10 cellular contexts compared by ENCODE assay signal in the genomic region with DNA sequence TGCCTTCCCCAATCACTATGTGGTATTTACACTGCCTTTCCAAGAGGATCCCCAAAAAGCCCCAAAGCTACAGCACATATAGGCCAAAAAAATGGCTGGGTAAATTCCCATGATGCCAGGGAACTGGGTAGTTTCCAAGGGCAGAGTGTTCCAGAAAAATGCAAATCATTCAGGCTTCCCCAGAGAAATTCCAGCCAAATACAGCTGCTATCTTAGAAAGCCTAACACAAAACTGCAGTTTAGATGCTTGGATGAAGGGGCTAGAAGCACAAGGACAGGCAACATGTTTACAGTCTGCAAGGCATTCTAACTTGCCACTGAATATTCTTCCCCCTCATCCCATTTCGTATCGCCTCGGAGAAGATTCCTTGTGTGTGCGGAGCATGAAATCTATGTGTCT. TPM values are rescaled to one million over a fixed set of nuclear protein-coding genes. Genes with fewer than 3 reads are reported as not detected.
DNase-seq lines count a peak whose midpoint lies in the region; ATAC-seq, FAIRE-seq and TF ChIP-seq lines count a peak whose summit lies in the region.
"Had no signal": no experiment of that assay in that cellular context is flagged by ENCODE, and none has a peak within 500 bp of the region (broad histone marks: within the 10 kb centered on the region; RNA-seq: fewer than 3 reads in every experiment).

No MANE protein-coding gene starts in this region.

- no peaks in the 10 kb centered on the region for H3K27me3 ChIP-seq in breast epithelium
- no peaks in the 10 kb centered on the region for H3K27me3 ChIP-seq in keratinocyte (ENCODE audit: control insufficient read depth, extremely low read depth, insufficient read depth, low read length)
- no peaks in the 10 kb centered on the region for H3K27me3 ChIP-seq in suprapubic skin

- H3K4me2 ChIP-seq in keratinocyte (ENCODE audit: control insufficient read depth, extremely low read depth, insufficient read depth, low read depth, low read length): peak overlapping the region; percentile 3

- DNase-seq in MCF 10A (ENCODE audit: unreplicated experiment) (no peak), breast epithelium (ENCODE audit: low spot score in 2 of 2) (no peak), activated B cell treated with CpG ODN at 0.5 μM for 24 hours (no peak), keratinocyte (ENCODE audit: low read depth, low spot score) (no peak), suprapubic skin (ENCODE audit: low spot score in 2 of 2) (no peak), AG08395 (ENCODE audit: low spot score) (no peak), RPMI8226 (no peak)
- DNase-seq: BE2C, NCI-H2227 treated with DMSO at 0.1 percent for 48 hours had no signal

- WGBS in suprapubic skin: 87% methylated on average over 4 of the region's 4 CpGs

- no peak overlapping the region for H3K27ac ChIP-seq in breast epithelium
- H3K27ac ChIP-seq in keratinocyte (ENCODE audit: control insufficient read depth, insufficient read depth, low read length): no peak overlapping the region
- H3K27ac ChIP-seq in suprapubic skin: no peak overlapping the region

- peak overlapping the region; percentile 63 for H3K27ac Mint-ChIP-seq in MCF 10A (ENCODE audit: low read depth, unreplicated experiment)
- no peak overlapping the region for H3K27ac Mint-ChIP-seq in activated B cell treated with CpG ODN at 0.5 μM for 24 hours

- H3K27me3 Mint-ChIP-seq in MCF 10A (ENCODE audit: insufficient read depth, unreplicated experiment) (no peaks in the 10 kb centered on the region), activated B cell treated with CpG ODN at 0.5 μM for 24 hours (no peaks in the 10 kb centered on the region)

- H3K9me3 Mint-ChIP-seq in MCF 10A (ENCODE audit: unreplicated experiment) (peaks cover 7% of the 10 kb centered on the region), activated B cell treated with CpG ODN at 0.5 μM for 24 hours (no peaks in the 10 kb centered on the region)

- no peaks in the 10 kb centered on the region for H3K4me1 ChIP-seq in breast epithelium
- peaks cover 26% of the 10 kb centered on the region for H3K4me1 ChIP-seq in keratinocyte (ENCODE audit: control insufficient read depth, extremely low read depth, insufficient read depth, low read length)
- peaks cover 63% of the 10 kb centered on the region for H3K4me1 ChIP-seq in suprapubic skin
- H3K4me1 ChIP-seq: BE2C had no signal

- intact Hi-C loops in MCF 10A (cut with micrococcal nuclease) (loop anchor here (5.0 to 10.0 kb wide), 5 partner anchors 43 to 315 kb away; no protein-coding TSS in a partner anchor), breast epithelium (cut with DNase I; ENCODE audit: low total_unique reads) (no loop called here), activated B cell treated with CpG ODN at 0.5 μM for 24 hours (cut with micrococcal nuclease) (loop anchor here (5.0 to 10.0 kb wide), 3 partner anchors 325 to 1623 kb away; a partner anchor contains a TSS)

- H3K36me3 ChIP-seq in breast epithelium: no peaks in the 10 kb centered on the region
- H3K36me3 ChIP-seq in keratinocyte (ENCODE audit: control insufficient read depth in 2 of 2, extremely low read depth in 1 of 2, insufficient read depth in 2 of 2, low read length in 2 of 2): no peaks in the 10 kb centered on the region
- no peaks in the 10 kb centered on the region for H3K36me3 ChIP-seq in suprapubic skin
- H3K36me3 ChIP-seq: BE2C had no signal

- no peak overlapping the region for H3K9ac ChIP-seq in keratinocyte (ENCODE audit: control insufficient read depth, extremely low read depth, insufficient read depth, low read length)

- H2AFZ ChIP-seq in keratinocyte (ENCODE audit: control insufficient read depth, low read length): no peak overlapping the region

- peak overlapping the region; percentile 90 for H3K4me3 Mint-ChIP-seq in MCF 10A (ENCODE audit: unreplicated experiment)
- peak overlapping the region; percentile 6 for H3K4me3 Mint-ChIP-seq in activated B cell treated with CpG ODN at 0.5 μM for 24 hours

- H3K4me3 ChIP-seq in breast epithelium (peak overlapping the region in 1 of 3 donors; percentile 26), keratinocyte (ENCODE audit: control insufficient read depth in 2 of 3, extremely low read depth in 1 of 3, insufficient read depth in 2 of 3, low read depth in 1 of 3, low read length in 3 of 3) (no peak overlapping the region), suprapubic skin (peak overlapping the region; percentile 4)

- TF ChIP-seq POLR2A in breast epithelium (IDR thresholded peaks at IDR 0.05) (no peak), suprapubic skin (IDR thresholded peaks at IDR 0.05) (no peak)

- H3K9me1 ChIP-seq in keratinocyte (ENCODE audit: control insufficient read depth, extremely low read depth, insufficient read depth, low read length): no peaks in the 10 kb centered on the region

- no peaks in the 10 kb centered on the region for H4K20me1 ChIP-seq in keratinocyte (ENCODE audit: control insufficient read depth, extremely low read depth, insufficient read depth, low read length)

- POLR2A ChIA-PET in MCF 10A (lab: Yijun Ruan, JAX): interaction anchor here (1.0 to 2.2 kb wide), 5 partner anchors 10 to 546 kb away, joined by 3 to 16 read pairs (median 3); no protein-coding TSS in a partner anchor
- POLR2A ChIA-PET in activated B cell treated with CpG ODN at 0.5 μM for 24 hours (lab: Charles Lee): interaction anchor here (1.4 kb wide), 1 partner anchor 79 kb away, joined by 10 read pairs; no protein-coding TSS in a partner anchor

- peaks cover 92% of the 10 kb centered on the region for H3K36me3 Mint-ChIP-seq in MCF 10A (ENCODE audit: insufficient read depth, unreplicated experiment)
- H3K36me3 Mint-ChIP-seq in activated B cell treated with CpG ODN at 0.5 μM for 24 hours (ENCODE audit: low read depth): peaks cover 10% of the 10 kb centered on the region

- CTCF ChIA-PET in MCF 10A (lab: Yijun Ruan, JAX): interaction anchor here (0.7 kb wide), 1 partner anchor 463 kb away, joined by 3 read pairs; no protein-coding TSS in a partner anchor
- CTCF ChIA-PET in activated B cell treated with CpG ODN at 0.5 μM for 24 hours (lab: Charles Lee): no interaction called here

- dilution Hi-C loops in keratinocyte (cut with MboI; ENCODE audit: extremely low pct_ligation_motif_present, low sequenced_read_pairs): no loop called here

- no peaks in the 10 kb centered on the region for H3K9me3 ChIP-seq in breast epithelium
- no peaks in the 10 kb centered on the region for H3K9me3 ChIP-seq in keratinocyte (ENCODE audit: control insufficient read depth, low read depth, low read length)
- no peaks in the 10 kb centered on the region for H3K9me3 ChIP-seq in suprapubic skin
- H3K9me3 ChIP-seq: BE2C had no signal

- H3K79me2 ChIP-seq in keratinocyte (ENCODE audit: control insufficient read depth, insufficient read depth, low read length): peaks cover 58% of the 10 kb centered on the region

- BruUV-seq in MCF 10A (replicated peaks; lab: Mats Ljungman, UMichigan): no TSS peak

- FAIRE-seq in keratinocyte (lab: Jason Lieb, UNC): no peak

- no peak for TF ChIP-seq EP300 in suprapubic skin (IDR thresholded peaks at IDR 0.05)

- H3K4me1 Mint-ChIP-seq in MCF 10A (ENCODE audit: insufficient read depth, unreplicated experiment) (peaks cover 38% of the 10 kb centered on the region), activated B cell treated with CpG ODN at 0.5 μM for 24 hours (peaks cover 82% of the 10 kb centered on the region)

- no peak for ATAC-seq in activated B cell treated with CpG ODN at 0.5 μM for 24 hours (ENCODE audit: low read depth)
- ATAC-seq in GM19023 (IDR thresholded peaks at IDR 0.05; ENCODE audit: unreplicated experiment): no peak

- no peak for TF ChIP-seq CTCF in MCF 10A (IDR thresholded peaks at IDR 0.05; ENCODE audit: unreplicated experiment)
- TF ChIP-seq CTCF in breast epithelium (IDR thresholded peaks at IDR 0.05): no peak
- TF ChIP-seq CTCF in activated B cell treated with CpG ODN at 0.5 μM for 24 hours (IDR thresholded peaks at IDR 0.05): no peak
- TF ChIP-seq CTCF in keratinocyte (optimal IDR thresholded peaks at IDR 0.05 in 1 of 3, IDR thresholded peaks at IDR 0.05 in 1 of 3, conservative IDR thresholded peaks at IDR 0.05 in 1 of 3; ENCODE audit: extremely low read depth in 1 of 3, insufficient read depth in 2 of 3, low read length in 3 of 3): no peak
- TF ChIP-seq CTCF in suprapubic skin (IDR thresholded peaks at IDR 0.05): no peak

RNA-seq across cellular contexts. Expression of a gene that starts 6.2 kb away (rescaled TPM):
- total RNA-seq in MCF 10A (2022) (37.1 and 37.7 TPM in 2 replicates), breast epithelium (100 to 1,000 TPM in 1 of 3 donors, 10 to 100 TPM in 2; 54.1 to 163 (median 67.2) TPM), activated B cell treated with CpG ODN at 0.5 μM for 24 hours (47.5 and 50.4 TPM in 2 replicates), suprapubic skin (10 to 100 TPM; 50.7 to 67.2 (median 60.3) TPM)
- 4.5 to 8.3 TPM (median 5.9 TPM) in 3 replicates for polyA plus RNA-seq in keratinocyte
- 6.4 TPM for polyA plus RNA-seq in keratinocyte (2011; ENCODE audit: low read depth)
- 3.4 and 6.1 TPM in 2 replicates for polyA plus RNA-seq in keratinocyte (2011; cell fraction: cytosol; rRNA removed)
- polyA plus RNA-seq in keratinocyte (2011; cell fraction: nucleus; rRNA removed): 11.4 and 12.9 TPM in 2 replicates
- 4.5 and 15.1 TPM in 2 replicates for polyA plus RNA-seq in keratinocyte (2012; ENCODE audit: low replicate concordance)
- polyA minus RNA-seq in keratinocyte: 13.1 to 16.8 TPM (median 16.0 TPM) in 3 replicates
- polyA minus RNA-seq in keratinocyte (2011; cell fraction: cytosol; rRNA and poly(A)+ RNA removed): 10.4 TPM
- polyA minus RNA-seq in keratinocyte (2011; cell fraction: nucleus; rRNA and poly(A)+ RNA removed): 13.5 and 23.2 TPM in 2 replicates
